ENCODE assay signal across 24 cellular contexts in genomic region chr3:27584874-27585273, GRCh38.
"Had no signal": no experiment of that assay in that cellular context is flagged by ENCODE, and none has a peak within 500 bp of the region (broad histone marks: within the 10 kb centered on the region; RNA-seq: fewer than 3 reads in every experiment).

No MANE protein-coding gene starts in this region.

- H3K27ac ChIP-seq: breast epithelium, dorsolateral prefrontal cortex, gastrocnemius medialis, left lung, neutrophil, uterus had no signal

- H3K9me3 ChIP-seq: breast epithelium, gastrocnemius medialis, left lung, neutrophil, uterus had no signal

- ATAC-seq: activated T-helper 17 cell treated with anti-CD3 and anti-CD28 coated beads, Interleukin-2, amount 50 U/mL, for 72 hours; gastrocnemius medialis; left lung; sciatic nerve; stimulated activated effector memory CD8-positive, alpha-beta T cell treated with anti-CD3 and anti-CD28 coated beads, Interleukin-12 subunit alpha, Interleukin-12 subunit beta, amount 100 ng/mL, for 72 hours; WTC11 had no signal

- H3K36me3 ChIP-seq: breast epithelium, gastrocnemius medialis, left lung, neutrophil, uterus had no signal

- H3K4me3 ChIP-seq: breast epithelium, dorsolateral prefrontal cortex, gastrocnemius medialis, left lung, lung, skin epidermis, uterus had no signal

- DNase-seq: activated CD4-positive, alpha-beta memory T cell treated with anti-CD3 and anti-CD28 coated beads, Interleukin-2, amount 10 ng/mL, durations not matched to agents 7 days and 5 days; activated CD4-positive, alpha-beta T cell treated with anti-CD3 and anti-CD28 coated beads for 1 hour; activated CD4-positive, alpha-beta T cell treated with anti-CD3 and anti-CD28 coated beads, Interleukin-2, amount 10 ng/mL, durations not matched to agents 7 days and 5 days; activated CD8-positive, alpha-beta memory T cell treated with anti-CD3 and anti-CD28 coated beads, Interleukin-2, amount 50 U/mL, for 48 hours; activated T-cell treated with anti-CD3 and anti-CD28 coated beads, Interleukin-2, amount 50 U/mL, for 24 hours; central memory CD4-positive, alpha-beta T cell; dorsolateral prefrontal cortex; effector memory CD4-positive, alpha-beta T cell; gastrocnemius medialis; glutamatergic neuron; immature natural killer cell; left lung; nephron progenitor cell; stimulated activated CD4-positive, alpha-beta T cell treated with anti-CD3 and anti-CD28 coated beads, Interleukin-4, amount 100 ng/mL, for 24 hours; T-helper 2 cell had no signal

- H3K27me3 ChIP-seq: breast epithelium, dorsolateral prefrontal cortex, gastrocnemius medialis, left lung, neutrophil, uterus had no signal
